21 cellular contexts compared by ENCODE assay signal in the genomic region with DNA sequence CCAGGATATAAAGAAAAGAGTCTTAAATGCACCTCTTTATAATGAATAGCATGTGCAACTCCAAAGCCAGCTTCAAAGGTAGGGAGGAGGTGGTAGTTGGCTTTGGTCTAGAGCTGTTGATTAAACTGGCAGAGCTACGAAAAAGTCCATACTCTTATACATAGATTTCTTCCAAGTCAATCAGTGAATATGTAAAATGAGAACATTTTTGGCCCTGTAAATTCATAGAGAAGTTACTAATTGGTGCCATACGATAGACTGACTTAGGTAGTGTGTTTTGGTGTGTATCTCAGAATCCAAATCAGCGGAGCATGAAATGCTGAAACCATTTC.
"Had no signal": no experiment of that assay in that cellular context is flagged by ENCODE, and none has a peak within 500 bp of the region (broad histone marks: within the 10 kb centered on the region; RNA-seq: fewer than 3 reads in every experiment).

No MANE protein-coding gene starts in this region.

- ATAC-seq: activated CD4-positive, alpha-beta T cell treated with anti-CD3 and anti-CD28 coated beads for 36 hours; heart right ventricle; stimulated activated memory B cell treated with anti-CD40 and anti-IgM and Interleukin-4, amounts not matched to agents 10 μg/mL and 1 μg/mL and 100 μg/mL, for 72 hours had no signal

- H3K4me1 Mint-ChIP-seq: activated CD4-positive, alpha-beta T cell treated with anti-CD3 and anti-CD28 coated beads for 36 hours; activated naive CD8-positive, alpha-beta T cell treated with anti-CD3 and anti-CD28 coated beads, Interleukin-2, amount 10 ng/mL, durations not matched to agents 7 days and 5 days; stimulated activated memory B cell treated with anti-CD40 and anti-IgM and Interleukin-4, amounts not matched to agents 10 μg/mL and 1 μg/mL and 100 μg/mL, for 72 hours had no signal

- H3K9me3 Mint-ChIP-seq: activated naive CD8-positive, alpha-beta T cell treated with anti-CD3 and anti-CD28 coated beads, Interleukin-2, amount 10 ng/mL, durations not matched to agents 7 days and 5 days; activated T-helper 1 cell treated with anti-CD3 and anti-CD28 coated beads, Interleukin-12 subunit alpha, Interleukin-12 subunit beta, Interleukin-2, Interleukin-4 antibody, amounts not matched to agents 30 ng/mL and 10 ng/mL and 1 ng/mL, durations not matched to agents 14 hours and 24 hours and 36 hours; endodermal cell; naive B cell; stimulated activated memory B cell treated with anti-CD40 and anti-IgM and Interleukin-4, amounts not matched to agents 10 μg/mL and 1 μg/mL and 100 μg/mL, for 72 hours had no signal

- H3K27ac ChIP-seq: heart right ventricle, left ventricle myocardium inferior, neutrophil, spleen, testis, upper lobe of left lung had no signal

- H3K36me3 ChIP-seq: pancreas had no signal

- H3K4me1 ChIP-seq: spleen, testis, upper lobe of left lung had no signal

- H3K27me3 Mint-ChIP-seq: activated CD4-positive, alpha-beta T cell treated with anti-CD3 and anti-CD28 coated beads for 36 hours; activated naive CD8-positive, alpha-beta T cell treated with anti-CD3 and anti-CD28 coated beads, Interleukin-2, amount 10 ng/mL, durations not matched to agents 7 days and 5 days; naive B cell; stimulated activated memory B cell treated with anti-CD40 and anti-IgM and Interleukin-4, amounts not matched to agents 10 μg/mL and 1 μg/mL and 100 μg/mL, for 72 hours had no signal

- H3K27ac Mint-ChIP-seq: activated CD4-positive, alpha-beta T cell treated with anti-CD3 and anti-CD28 coated beads for 36 hours; activated naive CD8-positive, alpha-beta T cell treated with anti-CD3 and anti-CD28 coated beads, Interleukin-2, amount 10 ng/mL, durations not matched to agents 7 days and 5 days; activated T-helper 1 cell treated with anti-CD3 and anti-CD28 coated beads, Interleukin-12 subunit alpha, Interleukin-12 subunit beta, Interleukin-2, Interleukin-4 antibody, amounts not matched to agents 30 ng/mL and 10 ng/mL and 1 ng/mL, durations not matched to agents 14 hours and 24 hours and 36 hours; endodermal cell; naive B cell; stimulated activated memory B cell treated with anti-CD40 and anti-IgM and Interleukin-4, amounts not matched to agents 10 μg/mL and 1 μg/mL and 100 μg/mL, for 72 hours had no signal

- DNase-seq: activated CD4-positive, alpha-beta T cell treated with anti-CD3 and anti-CD28 coated beads for 36 hours; activated CD4-positive, alpha-beta T cell treated with anti-CD3 and anti-CD28 coated beads, Interleukin-2, amount 50 U/mL, for 48 hours; activated naive CD8-positive, alpha-beta T cell treated with anti-CD3 and anti-CD28 coated beads, Interleukin-2, amount 10 ng/mL, durations not matched to agents 7 days and 5 days; activated T-cell treated with anti-CD3 and anti-CD28 coated beads for 4 hours; amygdala; endodermal cell; heart right ventricle; kidney glomerular epithelial cell; left ventricle myocardium inferior; mammary epithelial cell; naive B cell; spleen; stimulated activated CD4-positive, alpha-beta T cell treated with anti-CD3 and anti-CD28 coated beads, Interleukin-4, amount 100 ng/mL, for 4 hours; T-helper 2 cell; testis; upper lobe of left lung had no signal

- H3K9me3 ChIP-seq: heart right ventricle, left ventricle myocardium inferior, neutrophil, pancreas, sigmoid colon, spleen, testis, upper lobe of left lung had no signal

- H3K4me3 ChIP-seq: heart right ventricle, left ventricle myocardium inferior, pancreas, sigmoid colon, spleen, testis, upper lobe of left lung had no signal

- H3K4me3 Mint-ChIP-seq: activated CD4-positive, alpha-beta T cell treated with anti-CD3 and anti-CD28 coated beads for 36 hours; activated naive CD8-positive, alpha-beta T cell treated with anti-CD3 and anti-CD28 coated beads, Interleukin-2, amount 10 ng/mL, durations not matched to agents 7 days and 5 days; activated T-helper 1 cell treated with anti-CD3 and anti-CD28 coated beads, Interleukin-12 subunit alpha, Interleukin-12 subunit beta, Interleukin-2, Interleukin-4 antibody, amounts not matched to agents 30 ng/mL and 10 ng/mL and 1 ng/mL, durations not matched to agents 14 hours and 24 hours and 36 hours; endodermal cell; naive B cell; stimulated activated memory B cell treated with anti-CD40 and anti-IgM and Interleukin-4, amounts not matched to agents 10 μg/mL and 1 μg/mL and 100 μg/mL, for 72 hours had no signal

- H3K27me3 ChIP-seq: neutrophil, pancreas, sigmoid colon, spleen, testis, upper lobe of left lung had no signal
